19 cellular contexts compared by ENCODE assay signal in the genomic region with DNA sequence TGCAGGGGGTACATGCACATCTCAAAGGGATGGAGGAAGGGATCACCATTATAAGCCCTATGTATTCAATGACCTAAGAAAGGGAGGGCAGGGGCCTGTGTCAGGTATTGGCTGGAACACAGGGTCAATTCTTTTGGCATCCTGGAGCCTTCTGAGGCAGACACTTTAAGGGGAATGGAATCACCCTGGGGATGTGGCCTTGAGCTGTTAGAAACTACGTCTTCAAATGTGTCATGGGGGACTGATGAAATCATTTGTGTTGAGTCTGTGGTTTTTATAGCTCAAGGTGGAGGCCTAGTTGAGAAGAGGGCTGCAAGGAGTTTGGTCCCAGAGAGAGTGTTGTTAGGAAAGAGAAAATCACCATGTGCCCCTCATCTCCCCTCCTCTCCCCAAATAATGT.
DNase-seq lines count a peak whose midpoint lies in the region; ATAC-seq and TF ChIP-seq lines count a peak whose summit lies in the region.
"Had no signal": no experiment of that assay in that cellular context is flagged by ENCODE, and none has a peak within 500 bp of the region (broad histone marks: within the 10 kb centered on the region; RNA-seq: fewer than 3 reads in every experiment).

No MANE protein-coding gene starts in this region.

- ATAC-seq in HG03460 (IDR thresholded peaks at IDR 0.05; ENCODE audit: unreplicated experiment) (no peak), GM18511 (IDR thresholded peaks at IDR 0.05; ENCODE audit: unreplicated experiment) (no peak), HG03571 (IDR thresholded peaks at IDR 0.05; ENCODE audit: unreplicated experiment) (no peak)
- ATAC-seq: CD8-positive, alpha-beta T cell; GM12878 had no signal

- no peaks in the 10 kb centered on the region for H3K9me3 Mint-ChIP-seq in osteocyte (ENCODE audit: unreplicated experiment)
- H3K9me3 Mint-ChIP-seq: CD8-positive, alpha-beta T cell had no signal

- in situ Hi-C loops in GM23248 (cut with MboI) = no loop called here

- no peaks in the 10 kb centered on the region for H3K36me3 ChIP-seq in GM23248 (ENCODE audit: low read depth)
- H3K36me3 ChIP-seq: BLaER1 had no signal

- no peaks in the 10 kb centered on the region for H3K36me3 Mint-ChIP-seq in osteocyte (ENCODE audit: unreplicated experiment)
- H3K36me3 Mint-ChIP-seq: CD4-positive, CD25-positive, alpha-beta regulatory T cell; CD8-positive, alpha-beta T cell had no signal

- no peaks in the 10 kb centered on the region for H3K27me3 ChIP-seq in GM23248 (replicated peaks; ENCODE audit: insufficient read depth)
- H3K27me3 ChIP-seq: BLaER1 had no signal

- H3K27ac Mint-ChIP-seq in osteocyte (ENCODE audit: unreplicated experiment) = no peak overlapping the region
- H3K27ac Mint-ChIP-seq: B cell; CD4-positive, CD25-positive, alpha-beta regulatory T cell; CD8-positive, alpha-beta T cell had no signal

- H3K4me3 ChIP-seq in GM23248 (no peak overlapping the region), choroid plexus epithelial cell (ENCODE audit: low read depth, low read length) (no peak overlapping the region)
- H3K4me3 ChIP-seq: BLaER1, GM12878 had no signal

- TF ChIP-seq CTCF in choroid plexus epithelial cell (conservative IDR thresholded peaks at IDR 0.05; ENCODE audit: low read depth, low read length) (no peak), osteocyte (IDR thresholded peaks at IDR 0.05) (no peak)

- no peak overlapping the region for H3K4me2 ChIP-seq in GM23248 (ENCODE audit: unreplicated experiment)
- H3K4me2 ChIP-seq: BLaER1 had no signal

- no peak overlapping the region for H3K9ac ChIP-seq in GM23248
- H3K9ac ChIP-seq: BLaER1 had no signal

- H3K9me2 ChIP-seq in GM23248 (ENCODE audit: insufficient read depth) = no peaks in the 10 kb centered on the region

- no peaks in the 10 kb centered on the region for H3K27me3 Mint-ChIP-seq in osteocyte (ENCODE audit: unreplicated experiment)

- no peaks in the 10 kb centered on the region for H4K20me1 ChIP-seq in GM23248 (ENCODE audit: insufficient read depth)
- H4K20me1 ChIP-seq: BLaER1 had no signal

- peaks cover 18% of the 10 kb centered on the region for H3K4me1 ChIP-seq in GM23248 (ENCODE audit: insufficient read depth)
- H3K4me1 ChIP-seq: BLaER1, Caco-2 had no signal

- peaks cover 17% of the 10 kb centered on the region for H3K4me1 Mint-ChIP-seq in osteocyte (ENCODE audit: unreplicated experiment)
- H3K4me1 Mint-ChIP-seq: B cell; CD4-positive, CD25-positive, alpha-beta regulatory T cell had no signal

- no peaks in the 10 kb centered on the region for H3K79me2 ChIP-seq in GM23248 (ENCODE audit: insufficient read depth)

- WGBS in GM23248 (ENCODE audit: low coverage in 1 of 2, low lambda C conversion rate in 2 of 2, missing lambda C conversion rate in 2 of 2), 2 experiments = 52 to 53% methylated on average over 1 of the region's 1 CpG

- H3K9me3 ChIP-seq in GM23248 (ENCODE audit: low read depth) = no peaks in the 10 kb centered on the region
- H3K9me3 ChIP-seq: BLaER1, Caco-2 had no signal

- H3F3A ChIP-seq in GM23248 (ENCODE audit: insufficient read depth) = peaks cover 11% of the 10 kb centered on the region

- no peak overlapping the region for H3K27ac ChIP-seq in GM23248
- H3K27ac ChIP-seq: BLaER1, C4-2B had no signal

- peak; percentile 52 for DNase-seq in GM23248
- peak; percentile 62 for DNase-seq in choroid plexus epithelial cell (ENCODE audit: low read depth)
- peak; percentile 81 for DNase-seq in iris pigment epithelial cell (ENCODE audit: low read depth)
- no peak for DNase-seq in osteocyte (ENCODE audit: extremely low spot score, unreplicated experiment)
- DNase-seq: Caco-2; CD4-positive, CD25-positive, alpha-beta regulatory T cell; CD8-positive, alpha-beta T cell; DMS153; DND-41; GDM1; H7; HCEC 1CT had no signal

- no peak overlapping the region for H3K4me3 Mint-ChIP-seq in osteocyte (ENCODE audit: unreplicated experiment)
- H3K4me3 Mint-ChIP-seq: B cell; CD4-positive, CD25-positive, alpha-beta regulatory T cell; CD8-positive, alpha-beta T cell had no signal

- H2AFZ ChIP-seq in GM23248 = no peak overlapping the region
